In genomic region chr11:127074151-127074761, GRCh38 we compare ENCODE assay signal across 1 cellular context.
A peak's percentile ranks its signal among the peaks of the same experiment; 100 is the strongest.
TF ChIP-seq lines count a peak whose summit lies in the region.

No MANE protein-coding gene starts in this region.

TF ChIP-seq in GM12878, 131 proteins besides CTCF, POLR2A, EP300 and RAD21 (continued from another document and continues in another):
- TF ChIP-seq TAF1 (IDR thresholded peaks at IDR 0.05; ENCODE audit: borderline replicate concordance, low read depth, low read length) (no peak), EED (IDR thresholded peaks at IDR 0.05; ENCODE audit: low read depth) (no peak), BACH1 (IDR thresholded peaks at IDR 0.05; ENCODE audit: borderline replicate concordance) (peak; percentile 61; the same call in 1 of the 2 replicates), HDAC2 (IDR thresholded peaks at IDR 0.05) (no peak), SMC3 (IDR thresholded peaks at IDR 0.05; ENCODE audit: borderline replicate concordance, low read length) (peak; percentile 52; the same call in 1 of the 2 replicates), RELB (IDR thresholded peaks at IDR 0.05; ENCODE audit: low read depth) (peak; percentile 63; the same call in 1 of the 2 replicates), JUND (IDR thresholded peaks at IDR 0.05; ENCODE audit: low read depth, low read length) (peak; percentile 72; the same call in 1 of the 2 replicates), BCL11A (IDR thresholded peaks at IDR 0.05; ENCODE audit: low read depth, low read length) (peak; percentile 83), EZH2 (IDR thresholded peaks at IDR 0.05; ENCODE audit: borderline replicate concordance, control insufficient read depth, low read depth, low read length) (no peak), YBX1 (IDR thresholded peaks at IDR 0.05) (no peak), ATF3 (IDR thresholded peaks at IDR 0.05; ENCODE audit: borderline replicate concordance, extremely low read depth, low read depth, low read length) (no peak), SUPT20H (IDR thresholded peaks at IDR 0.05; ENCODE audit: borderline replicate concordance, control insufficient read depth, low read depth, low read length) (no peak), ATF2 (IDR thresholded peaks at IDR 0.05; ENCODE audit: low read length) (peak; percentile 48), TCF12 (IDR thresholded peaks at IDR 0.05; ENCODE audit: low read depth, low read length) (peak; percentile 100), RCOR1 (conservative IDR thresholded peaks at IDR 0.05; ENCODE audit: low read depth, low read length) (no peak), KAT2A (conservative IDR thresholded peaks at IDR 0.05; ENCODE audit: control insufficient read depth, low read depth, low read length) (no peak), ZNF217 (IDR thresholded peaks at IDR 0.05) (peak; percentile 49; the same call in 1 of the 2 replicates), ZSCAN29 (IDR thresholded peaks at IDR 0.05) (no peak), ATF7 (IDR thresholded peaks at IDR 0.05; ENCODE audit: low read depth) (peak; percentile 62), MYB (IDR thresholded peaks at IDR 0.05; ENCODE audit: borderline replicate concordance, low read depth, low read length) (no peak), SUZ12 (IDR thresholded peaks at IDR 0.05; ENCODE audit: unreplicated experiment) (no peak), CUX1 (IDR thresholded peaks at IDR 0.05; ENCODE audit: insufficient replicate concordance, low read depth, low read length) (no peak), EGR1 (IDR thresholded peaks at IDR 0.05; ENCODE audit: borderline replicate concordance in 1 of 2, low read depth in 2 of 2, low read length in 2 of 2) (peak in 1 of 2 experiments; percentile 26; a peak in 1 of 3 replicates), CBFB (IDR thresholded peaks at IDR 0.05; ENCODE audit: low read depth) (peak; percentile 76), ASH2L (IDR thresholded peaks at IDR 0.05; ENCODE audit: borderline replicate concordance, low read depth) (no peak), ZBTB40 (IDR thresholded peaks at IDR 0.05; ENCODE audit: borderline replicate concordance) (no peak), FOS (IDR thresholded peaks at IDR 0.05; ENCODE audit: borderline replicate concordance, extremely low read depth, insufficient read length) (no peak), DPF2 (IDR thresholded peaks at IDR 0.05) (peak; percentile 89)
- TF ChIP-seq, protein P1, sequence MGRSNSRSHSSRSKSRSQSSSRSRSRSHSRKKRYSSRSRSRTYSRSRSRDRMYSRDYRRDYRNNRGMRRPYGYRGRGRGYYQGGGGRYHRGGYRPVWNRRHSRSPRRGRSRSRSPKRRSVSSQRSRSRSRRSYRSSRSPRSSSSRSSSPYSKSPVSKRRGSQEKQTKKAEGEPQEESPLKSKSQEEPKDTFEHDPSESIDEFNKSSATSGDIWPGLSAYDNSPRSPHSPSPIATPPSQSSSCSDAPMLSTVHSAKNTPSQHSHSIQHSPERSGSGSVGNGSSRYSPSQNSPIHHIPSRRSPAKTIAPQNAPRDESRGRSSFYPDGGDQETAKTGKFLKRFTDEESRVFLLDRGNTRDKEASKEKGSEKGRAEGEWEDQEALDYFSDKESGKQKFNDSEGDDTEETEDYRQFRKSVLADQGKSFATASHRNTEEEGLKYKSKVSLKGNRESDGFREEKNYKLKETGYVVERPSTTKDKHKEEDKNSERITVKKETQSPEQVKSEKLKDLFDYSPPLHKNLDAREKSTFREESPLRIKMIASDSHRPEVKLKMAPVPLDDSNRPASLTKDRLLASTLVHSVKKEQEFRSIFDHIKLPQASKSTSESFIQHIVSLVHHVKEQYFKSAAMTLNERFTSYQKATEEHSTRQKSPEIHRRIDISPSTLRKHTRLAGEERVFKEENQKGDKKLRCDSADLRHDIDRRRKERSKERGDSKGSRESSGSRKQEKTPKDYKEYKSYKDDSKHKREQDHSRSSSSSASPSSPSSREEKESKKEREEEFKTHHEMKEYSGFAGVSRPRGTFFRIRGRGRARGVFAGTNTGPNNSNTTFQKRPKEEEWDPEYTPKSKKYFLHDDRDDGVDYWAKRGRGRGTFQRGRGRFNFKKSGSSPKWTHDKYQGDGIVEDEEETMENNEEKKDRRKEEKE (IDR thresholded peaks at IDR 0.05): no peak
- TF ChIP-seq, protein P2, sequence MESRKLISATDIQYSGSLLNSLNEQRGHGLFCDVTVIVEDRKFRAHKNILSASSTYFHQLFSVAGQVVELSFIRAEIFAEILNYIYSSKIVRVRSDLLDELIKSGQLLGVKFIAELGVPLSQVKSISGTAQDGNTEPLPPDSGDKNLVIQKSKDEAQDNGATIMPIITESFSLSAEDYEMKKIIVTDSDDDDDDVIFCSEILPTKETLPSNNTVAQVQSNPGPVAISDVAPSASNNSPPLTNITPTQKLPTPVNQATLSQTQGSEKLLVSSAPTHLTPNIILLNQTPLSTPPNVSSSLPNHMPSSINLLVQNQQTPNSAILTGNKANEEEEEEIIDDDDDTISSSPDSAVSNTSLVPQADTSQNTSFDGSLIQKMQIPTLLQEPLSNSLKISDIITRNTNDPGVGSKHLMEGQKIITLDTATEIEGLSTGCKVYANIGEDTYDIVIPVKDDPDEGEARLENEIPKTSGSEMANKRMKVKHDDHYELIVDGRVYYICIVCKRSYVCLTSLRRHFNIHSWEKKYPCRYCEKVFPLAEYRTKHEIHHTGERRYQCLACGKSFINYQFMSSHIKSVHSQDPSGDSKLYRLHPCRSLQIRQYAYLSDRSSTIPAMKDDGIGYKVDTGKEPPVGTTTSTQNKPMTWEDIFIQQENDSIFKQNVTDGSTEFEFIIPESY (IDR thresholded peaks at IDR 0.05): no peak
- TF ChIP-seq, protein P3, sequence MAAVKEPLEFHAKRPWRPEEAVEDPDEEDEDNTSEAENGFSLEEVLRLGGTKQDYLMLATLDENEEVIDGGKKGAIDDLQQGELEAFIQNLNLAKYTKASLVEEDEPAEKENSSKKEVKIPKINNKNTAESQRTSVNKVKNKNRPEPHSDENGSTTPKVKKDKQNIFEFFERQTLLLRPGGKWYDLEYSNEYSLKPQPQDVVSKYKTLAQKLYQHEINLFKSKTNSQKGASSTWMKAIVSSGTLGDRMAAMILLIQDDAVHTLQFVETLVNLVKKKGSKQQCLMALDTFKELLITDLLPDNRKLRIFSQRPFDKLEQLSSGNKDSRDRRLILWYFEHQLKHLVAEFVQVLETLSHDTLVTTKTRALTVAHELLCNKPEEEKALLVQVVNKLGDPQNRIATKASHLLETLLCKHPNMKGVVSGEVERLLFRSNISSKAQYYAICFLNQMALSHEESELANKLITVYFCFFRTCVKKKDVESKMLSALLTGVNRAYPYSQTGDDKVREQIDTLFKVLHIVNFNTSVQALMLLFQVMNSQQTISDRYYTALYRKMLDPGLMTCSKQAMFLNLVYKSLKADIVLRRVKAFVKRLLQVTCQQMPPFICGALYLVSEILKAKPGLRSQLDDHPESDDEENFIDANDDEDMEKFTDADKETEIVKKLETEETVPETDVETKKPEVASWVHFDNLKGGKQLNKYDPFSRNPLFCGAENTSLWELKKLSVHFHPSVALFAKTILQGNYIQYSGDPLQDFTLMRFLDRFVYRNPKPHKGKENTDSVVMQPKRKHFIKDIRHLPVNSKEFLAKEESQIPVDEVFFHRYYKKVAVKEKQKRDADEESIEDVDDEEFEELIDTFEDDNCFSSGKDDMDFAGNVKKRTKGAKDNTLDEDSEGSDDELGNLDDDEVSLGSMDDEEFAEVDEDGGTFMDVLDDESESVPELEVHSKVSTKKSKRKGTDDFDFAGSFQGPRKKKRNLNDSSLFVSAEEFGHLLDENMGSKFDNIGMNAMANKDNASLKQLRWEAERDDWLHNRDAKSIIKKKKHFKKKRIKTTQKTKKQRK (IDR thresholded peaks at IDR 0.05; ENCODE audit: low read depth, low read length): no peak
